ENCODE assay signal across 1 cellular context in the genomic region with DNA sequence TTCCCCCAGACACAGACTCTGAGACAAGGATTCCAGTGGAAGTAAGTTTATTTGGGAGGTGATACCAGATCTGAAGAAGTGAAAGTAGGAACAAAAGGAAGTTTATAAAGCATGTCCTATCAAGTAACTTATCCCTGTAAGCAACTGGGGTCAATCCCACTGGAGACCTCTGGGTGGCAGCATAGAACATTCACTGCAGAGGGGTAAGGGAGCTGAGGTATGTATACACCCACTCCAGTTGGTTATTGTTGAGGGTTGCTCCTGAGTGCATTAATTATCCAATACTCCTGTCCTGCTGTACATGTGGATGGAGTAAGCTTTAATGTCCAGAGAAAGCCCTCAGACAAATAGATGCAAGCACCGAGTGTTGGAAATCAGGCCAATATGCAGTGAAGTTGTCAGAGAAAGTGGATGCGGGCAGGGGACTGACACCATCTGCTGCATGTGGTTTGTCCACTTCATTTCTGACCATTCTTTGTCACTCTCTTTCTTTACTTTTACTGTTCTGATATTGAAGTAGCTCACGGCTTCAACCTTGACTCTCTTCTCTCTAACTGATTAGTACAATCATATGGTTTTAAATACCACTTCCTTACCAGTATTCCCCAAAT.
TF ChIP-seq lines count a peak whose summit lies in the region.

No MANE protein-coding gene starts in this region.

TF ChIP-seq in WTC11, 78 proteins besides CTCF, POLR2A, EP300 and RAD21 (continued from another document):
- TF ChIP-seq, protein P1, sequence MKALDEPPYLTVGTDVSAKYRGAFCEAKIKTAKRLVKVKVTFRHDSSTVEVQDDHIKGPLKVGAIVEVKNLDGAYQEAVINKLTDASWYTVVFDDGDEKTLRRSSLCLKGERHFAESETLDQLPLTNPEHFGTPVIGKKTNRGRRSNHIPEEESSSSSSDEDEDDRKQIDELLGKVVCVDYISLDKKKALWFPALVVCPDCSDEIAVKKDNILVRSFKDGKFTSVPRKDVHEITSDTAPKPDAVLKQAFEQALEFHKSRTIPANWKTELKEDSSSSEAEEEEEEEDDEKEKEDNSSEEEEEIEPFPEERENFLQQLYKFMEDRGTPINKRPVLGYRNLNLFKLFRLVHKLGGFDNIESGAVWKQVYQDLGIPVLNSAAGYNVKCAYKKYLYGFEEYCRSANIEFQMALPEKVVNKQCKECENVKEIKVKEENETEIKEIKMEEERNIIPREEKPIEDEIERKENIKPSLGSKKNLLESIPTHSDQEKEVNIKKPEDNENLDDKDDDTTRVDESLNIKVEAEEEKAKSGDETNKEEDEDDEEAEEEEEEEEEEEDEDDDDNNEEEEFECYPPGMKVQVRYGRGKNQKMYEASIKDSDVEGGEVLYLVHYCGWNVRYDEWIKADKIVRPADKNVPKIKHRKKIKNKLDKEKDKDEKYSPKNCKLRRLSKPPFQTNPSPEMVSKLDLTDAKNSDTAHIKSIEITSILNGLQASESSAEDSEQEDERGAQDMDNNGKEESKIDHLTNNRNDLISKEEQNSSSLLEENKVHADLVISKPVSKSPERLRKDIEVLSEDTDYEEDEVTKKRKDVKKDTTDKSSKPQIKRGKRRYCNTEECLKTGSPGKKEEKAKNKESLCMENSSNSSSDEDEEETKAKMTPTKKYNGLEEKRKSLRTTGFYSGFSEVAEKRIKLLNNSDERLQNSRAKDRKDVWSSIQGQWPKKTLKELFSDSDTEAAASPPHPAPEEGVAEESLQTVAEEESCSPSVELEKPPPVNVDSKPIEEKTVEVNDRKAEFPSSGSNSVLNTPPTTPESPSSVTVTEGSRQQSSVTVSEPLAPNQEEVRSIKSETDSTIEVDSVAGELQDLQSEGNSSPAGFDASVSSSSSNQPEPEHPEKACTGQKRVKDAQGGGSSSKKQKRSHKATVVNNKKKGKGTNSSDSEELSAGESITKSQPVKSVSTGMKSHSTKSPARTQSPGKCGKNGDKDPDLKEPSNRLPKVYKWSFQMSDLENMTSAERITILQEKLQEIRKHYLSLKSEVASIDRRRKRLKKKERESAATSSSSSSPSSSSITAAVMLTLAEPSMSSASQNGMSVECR (CRISPR knock-in tag; IDR thresholded peaks at IDR 0.05; ENCODE audit: borderline replicate concordance) = no peak
- TF ChIP-seq, protein P2, sequence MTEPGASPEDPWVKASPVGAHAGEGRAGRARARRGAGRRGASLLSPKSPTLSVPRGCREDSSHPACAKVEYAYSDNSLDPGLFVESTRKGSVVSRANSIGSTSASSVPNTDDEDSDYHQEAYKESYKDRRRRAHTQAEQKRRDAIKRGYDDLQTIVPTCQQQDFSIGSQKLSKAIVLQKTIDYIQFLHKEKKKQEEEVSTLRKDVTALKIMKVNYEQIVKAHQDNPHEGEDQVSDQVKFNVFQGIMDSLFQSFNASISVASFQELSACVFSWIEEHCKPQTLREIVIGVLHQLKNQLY (CRISPR knock-in tag; IDR thresholded peaks at IDR 0.05) = no peak
- no peak for TF ChIP-seq CBFB (CRISPR knock-in tag; IDR thresholded peaks at IDR 0.05; ENCODE audit: low read depth)
- no peak for TF ChIP-seq FOXP1 (CRISPR knock-in tag; IDR thresholded peaks at IDR 0.05; ENCODE audit: borderline replicate concordance)
- TF ChIP-seq, protein P3, sequence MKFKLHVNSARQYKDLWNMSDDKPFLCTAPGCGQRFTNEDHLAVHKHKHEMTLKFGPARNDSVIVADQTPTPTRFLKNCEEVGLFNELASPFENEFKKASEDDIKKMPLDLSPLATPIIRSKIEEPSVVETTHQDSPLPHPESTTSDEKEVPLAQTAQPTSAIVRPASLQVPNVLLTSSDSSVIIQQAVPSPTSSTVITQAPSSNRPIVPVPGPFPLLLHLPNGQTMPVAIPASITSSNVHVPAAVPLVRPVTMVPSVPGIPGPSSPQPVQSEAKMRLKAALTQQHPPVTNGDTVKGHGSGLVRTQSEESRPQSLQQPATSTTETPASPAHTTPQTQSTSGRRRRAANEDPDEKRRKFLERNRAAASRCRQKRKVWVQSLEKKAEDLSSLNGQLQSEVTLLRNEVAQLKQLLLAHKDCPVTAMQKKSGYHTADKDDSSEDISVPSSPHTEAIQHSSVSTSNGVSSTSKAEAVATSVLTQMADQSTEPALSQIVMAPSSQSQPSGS (CRISPR knock-in tag; IDR thresholded peaks at IDR 0.05; ENCODE audit: borderline replicate concordance, low read depth) = no peak
- no peak for TF ChIP-seq RELA (CRISPR knock-in tag; IDR thresholded peaks at IDR 0.05; ENCODE audit: borderline replicate concordance)
TF ChIP-seq in WTC11: peak in this region for 0.
